ENCODE assay signal across 8 cellular contexts in genomic region chr1:206384029-206384812, GRCh38.
DNase-seq lines count a peak whose midpoint lies in the region; FAIRE-seq and TF ChIP-seq lines count a peak whose summit lies in the region.
"Not testable (repeated sequence)": the region's sequence is repeated elsewhere in the genome, so short reads cannot be mapped to it uniquely, and the experiment has no call there.

No MANE protein-coding gene starts in this region.

- H3K4ac ChIP-seq in H1 (replicated peaks; ENCODE audit: insufficient read length, low read depth, low read length); trophoblast cell (ENCODE audit: low read depth, low read length): not testable (repeated sequence)

- WGBS in H1 (ENCODE audit: extremely low coverage in 1 of 2, insufficient coverage in 1 of 2, insufficient read length in 1 of 2, insufficient replicate concordance in 2 of 2, low coverage in 1 of 2, low lambda C conversion rate in 2 of 2, missing lambda C conversion rate in 1 of 2), 2 experiments, result 82% methylated on average over 4 of the region's 11 CpGs; no CpG with 5 or more reads in 1 of the 2 experiments
- WGBS in trophoblast cell (ENCODE audit: extremely low coverage, insufficient coverage, insufficient read length), result no CpG with 5 or more reads among the region's 11 CpGs

- CTCF ChIA-PET in H1 (lab: Charles Lee; ENCODE audit: partially characterized antibody), result not testable (repeated sequence)

- H3K9me3 ChIP-seq in H1 (ENCODE audit: insufficient read depth in 2 of 2, low read depth in 1 of 2, low read length in 1 of 2); trophoblast cell (ENCODE audit: insufficient read depth, low read depth, low read length): not testable (repeated sequence)

- H2BK12ac ChIP-seq in H1 (ENCODE audit: low read depth, low read length); trophoblast cell (ENCODE audit: low read length): not testable (repeated sequence)

- H3K23ac ChIP-seq in H1 (ENCODE audit: insufficient read length); trophoblast cell (ENCODE audit: low read length): not testable (repeated sequence)

- not testable (repeated sequence) for H4K91ac ChIP-seq in H1 (replicated peaks; ENCODE audit: insufficient read length, low read length); trophoblast cell (ENCODE audit: low read depth, low read length)

- not testable (repeated sequence) for H2AFZ ChIP-seq in H1 (ENCODE audit: low read length); trophoblast cell (ENCODE audit: insufficient read depth, low read length, poor library complexity)

- not testable (repeated sequence) for H3K36me3 ChIP-seq in H1 (ENCODE audit: control insufficient read depth in 2 of 4, insufficient read depth in 4 of 4, low read length in 3 of 4); trophoblast cell (ENCODE audit: control insufficient read depth in 1 of 2, insufficient read depth in 2 of 2, low read length in 2 of 2)

- not testable (repeated sequence) for H4K20me1 ChIP-seq in H1 (replicated peaks in 1 of 2; ENCODE audit: control insufficient read depth in 1 of 2, insufficient read depth in 2 of 2, low read length in 2 of 2)

- not testable (repeated sequence) for H3K56ac ChIP-seq in H1 (replicated peaks; ENCODE audit: insufficient read length, low read depth, low read length)

- not testable (repeated sequence) for H2BK20ac ChIP-seq in H1 (ENCODE audit: low read length)

- not testable (repeated sequence) for H3K9ac ChIP-seq in H1 (replicated peaks in 1 of 4; ENCODE audit: extremely low read depth in 1 of 4, low read depth in 3 of 4, low read length in 3 of 4); trophoblast cell (ENCODE audit: low read length)

- POLR2A ChIA-PET in H1 (lab: Charles Lee; ENCODE audit: partially characterized antibody), result not testable (repeated sequence)

- not testable (repeated sequence) for H3K18ac ChIP-seq in H1 (ENCODE audit: extremely low read depth, low read length); trophoblast cell (ENCODE audit: low read length)

- H2BK120ac ChIP-seq in H1 (replicated peaks; ENCODE audit: low read depth, low read length); trophoblast cell (ENCODE audit: insufficient read depth, low read length, poor library complexity): not testable (repeated sequence)

- FAIRE-seq in H1 (lab: Jason Lieb, UNC), result not testable (repeated sequence)

- not testable (repeated sequence) for H3K79me2 ChIP-seq in H1 (ENCODE audit: control insufficient read depth in 1 of 2, insufficient read depth in 2 of 2, low read length in 2 of 2); trophoblast cell (ENCODE audit: control insufficient read depth, insufficient read depth, low read length, poor library complexity)

- not testable (repeated sequence) for H4K12ac ChIP-seq in trophoblast cell (ENCODE audit: low read depth, low read length)

- H3K27me3 ChIP-seq in H1 (replicated peaks in 1 of 4; ENCODE audit: control insufficient read depth in 3 of 4, extremely low read depth in 1 of 4, insufficient read depth in 3 of 4, low read length in 3 of 4); trophoblast cell (ENCODE audit: insufficient read depth, low read length): not testable (repeated sequence)

- H3K4me1 ChIP-seq in H1 (replicated peaks in 1 of 4; ENCODE audit: control insufficient read depth in 3 of 4, insufficient read depth in 4 of 4, low read length in 3 of 4); trophoblast cell (ENCODE audit: control insufficient read depth in 1 of 2, insufficient read depth in 2 of 2, low read length in 2 of 2): not testable (repeated sequence)

- not testable (repeated sequence) for H3K4me2 ChIP-seq in H1 (ENCODE audit: insufficient read depth in 1 of 2, low read depth in 2 of 2, low read length in 2 of 2); trophoblast cell (ENCODE audit: low read length)

- H3K27ac ChIP-seq in H1 (ENCODE audit: low read depth, low read length); trophoblast cell (ENCODE audit: low read depth, low read length): not testable (repeated sequence)

- DNase-seq in A172 (ENCODE audit: low spot score) (peak; percentile 48), GM10266 (ENCODE audit: extremely low spot score) (peak; percentile 5), M059J (ENCODE audit: low read depth) (peak; percentile 64), RPMI7951 (ENCODE audit: low read depth) (peak; percentile 84), inferior parietal cortex (ENCODE audit: extremely low spot score) (peak; percentile 46), trophoblast cell (peak; percentile 76 to 81)
- peak; percentile 19 to 24 for DNase-seq in activated T-cell treated with anti-CD3 and anti-CD28 coated beads, Interleukin-2, amount 50 U/mL, for 48 hours
- DNase-seq in H1 (ENCODE audit: low read depth in 1 of 2, low spot score in 2 of 2), result not testable (repeated sequence)

- peak in 1 of 2 experiments; percentile 22; a peak in 1 of 4 replicates for TF ChIP-seq RAD21 in H1 (IDR thresholded peaks at IDR 0.05 in 1 of 2, conservative IDR thresholded peaks at IDR 0.05 in 1 of 2; ENCODE audit: low read depth in 2 of 2, low read length in 2 of 2)

- not testable (repeated sequence) for H3K23me2 ChIP-seq in H1 (ENCODE audit: low read depth, low read length)

- not testable (repeated sequence) for H2AK5ac ChIP-seq in H1 (ENCODE audit: low read depth, low read length); trophoblast cell (ENCODE audit: low read length)

- not testable (repeated sequence) for H2BK15ac ChIP-seq in H1 (ENCODE audit: low read length)

- not testable (repeated sequence) for H3K79me1 ChIP-seq in H1 (ENCODE audit: low read depth, low read length); trophoblast cell (ENCODE audit: low read length)

- TF ChIP-seq CTCF in GM10266 (IDR thresholded peaks at IDR 0.05; ENCODE audit: control insufficient read depth, insufficient read depth, low read depth, missing control alignments) (peak; percentile 32), H1 (IDR thresholded peaks at IDR 0.05; ENCODE audit: control extremely low read depth in 1 of 3, insufficient read depth in 1 of 3, low read depth in 1 of 3, low read length in 3 of 3) (peak in 2 of 3 experiments; percentile 18 to 26; a peak in 2 of 4 replicates)

- not testable (repeated sequence) for H3K14ac ChIP-seq in H1 (ENCODE audit: insufficient read length); trophoblast cell (ENCODE audit: low read length)

- not testable (repeated sequence) for TF ChIP-seq EP300 in H1 (IDR thresholded peaks at IDR 0.05; ENCODE audit: borderline replicate concordance in 1 of 2, low read depth in 2 of 2, low read length in 2 of 2)

- H4K5ac ChIP-seq in H1 (ENCODE audit: insufficient read length, low read depth, low read length), result not testable (repeated sequence)

- TF ChIP-seq POLR2A in H1 (IDR thresholded peaks at IDR 0.05; ENCODE audit: control extremely low read depth in 1 of 2, low read depth in 2 of 2, low read length in 2 of 2), result not testable (repeated sequence)

- not testable (repeated sequence) for H3K4me3 ChIP-seq in H1 (ENCODE audit: extremely low read depth in 1 of 4, insufficient read depth in 2 of 4, low read depth in 3 of 4, low read length in 4 of 4); trophoblast cell (ENCODE audit: low read depth, low read length)

- not testable (repeated sequence) for H2BK5ac ChIP-seq in H1 (ENCODE audit: low read depth, low read length); trophoblast cell (ENCODE audit: low read depth, low read length, poor library complexity)

- not testable (repeated sequence) for H4K8ac ChIP-seq in H1 (ENCODE audit: extremely low read depth, insufficient read depth, low read length); trophoblast cell (ENCODE audit: low read depth, low read length)
